Comparison of ENCODE assay signal across 8 cellular contexts in the genomic region with DNA sequence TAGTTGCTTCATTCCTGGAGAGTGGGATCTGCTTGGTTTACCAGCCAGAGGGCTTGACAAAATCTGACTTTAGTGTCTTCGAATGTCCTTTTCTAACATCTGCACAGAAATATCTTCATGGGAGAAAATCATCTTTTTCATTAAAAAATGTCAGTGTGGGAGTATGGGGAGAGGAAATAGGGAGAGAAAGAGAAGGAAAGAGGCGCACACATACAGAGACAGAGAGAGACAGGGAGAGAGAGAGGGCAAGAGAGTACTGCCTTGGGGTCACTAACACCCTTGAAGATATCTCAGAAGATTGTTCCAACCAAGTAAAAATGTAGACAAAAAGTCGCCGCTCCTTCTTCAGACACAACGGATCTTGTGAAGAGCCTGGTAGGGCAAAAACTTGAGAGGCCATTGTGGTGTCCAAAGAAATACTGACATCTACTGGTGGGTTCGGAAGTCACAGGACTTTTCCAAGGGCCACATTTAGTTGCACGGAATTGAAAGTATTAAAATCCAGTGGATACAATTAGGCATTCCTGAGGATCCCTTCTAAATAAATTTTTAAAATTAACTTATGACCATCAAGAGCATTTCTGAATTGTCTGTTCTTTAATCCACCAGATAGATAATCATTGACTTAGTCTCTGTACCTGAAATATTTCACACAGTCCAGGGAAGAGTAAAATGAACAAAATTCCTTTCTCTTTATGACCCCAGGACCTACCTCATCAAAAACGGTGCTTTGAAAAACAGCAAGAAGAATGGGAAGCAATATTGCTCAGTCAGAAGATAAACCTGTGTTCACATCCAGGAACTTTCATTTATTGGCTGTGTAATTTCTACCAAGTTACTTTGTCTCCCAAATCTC. TPM values are rescaled to one million over a fixed set of nuclear protein-coding genes. Genes with fewer than 3 reads are reported as not detected.
DNase-seq lines count a peak whose midpoint lies in the region; ATAC-seq, FAIRE-seq and TF ChIP-seq lines count a peak whose summit lies in the region.

No MANE protein-coding gene starts in this region.

- peaks cover 25% of the 10 kb centered on the region for H3K27me3 Mint-ChIP-seq in endodermal cell (ENCODE audit: insufficient read depth)

- no peak for FAIRE-seq in A549 (lab: Jason Lieb, UNC)

- POLR2A ChIA-PET in A549 (lab: Yijun Ruan, JAX), result no interaction called here

- H3K9me3 ChIP-seq in A549, result peaks cover 19% of the 10 kb centered on the region
- H3K9me3 ChIP-seq in endodermal cell (ENCODE audit: control insufficient read depth, low read length), result peaks cover 27% of the 10 kb centered on the region

- H3K4me3 Mint-ChIP-seq in endodermal cell, result no peak overlapping the region

- H3K9me3 Mint-ChIP-seq in endodermal cell, result peaks cover 34% of the 10 kb centered on the region

- no peak for TF ChIP-seq EP300 in A549 (IDR thresholded peaks at IDR 0.05)

- H3K36me3 Mint-ChIP-seq in endodermal cell (ENCODE audit: low read depth), result no peaks in the 10 kb centered on the region

- H3K4me1 ChIP-seq in A549 (no peaks in the 10 kb centered on the region), endodermal cell (ENCODE audit: control insufficient read depth, insufficient read depth, low read length) (no peaks in the 10 kb centered on the region)

- CTCF ChIA-PET in A549 (lab: Yijun Ruan, JAX), result interaction anchor here (0.8 to 3.4 kb wide), 30 partner anchors 8 to 1355 kb away, joined by 3 to 31 read pairs (median 5); partner anchors contain the start of gene RSU1

- no peak overlapping the region for H3K27ac Mint-ChIP-seq in endodermal cell

- DNase-seq in A549 (ENCODE audit: low read depth in 1 of 2, low spot score in 1 of 2) (peak; percentile 52 to 69), NCI-H526 (lab: John Stamatoyannopoulos, UW) (peak; percentile 26 to 67), endodermal cell (peak; percentile 82), midbrain (lab: John Stamatoyannopoulos, UW) (peak; percentile 69)
- peak; percentile 40 to 57 for DNase-seq in activated CD4-positive, alpha-beta T cell treated with anti-CD3 and anti-CD28 coated beads, Interleukin-2, amount 50 U/mL, for 48 hours
- peak; percentile 47 for DNase-seq in stimulated activated naive CD8-positive, alpha-beta T cell treated with anti-CD3 and anti-CD28 coated beads, Interleukin-15, Interleukin-2, amounts not matched to agents 100 U/mL and 50 U/mL, for 24 hours

- peak; percentile 96 to 97 for TF ChIP-seq RAD21 in A549 (conservative IDR thresholded peaks at IDR 0.05 in 1 of 2, IDR thresholded peaks at IDR 0.05 in 1 of 2)

- TF ChIP-seq POLR2A in A549 (IDR thresholded peaks at IDR 0.05; ENCODE audit: low read length), result no peak

- H3K4me1 Mint-ChIP-seq in endodermal cell, result peaks cover 3% of the 10 kb centered on the region

- H3K27me3 ChIP-seq in endodermal cell (ENCODE audit: control insufficient read depth, insufficient read depth, low read length, poor library complexity, severe bottlenecking), result no peaks in the 10 kb centered on the region

- ATAC-seq in A549 (peak; percentile 85 to 97), HG03025 (IDR thresholded peaks at IDR 0.05; ENCODE audit: low FRiP score, unreplicated experiment) (peak; percentile 64)
- peak; percentile 57 for ATAC-seq in stimulated activated naive CD8-positive, alpha-beta T cell treated with anti-CD3 and anti-CD28 coated beads, Interleukin-15, Interleukin-2, amounts not matched to agents 100 U/mL and 50 U/mL, for 24 hours

- H3K36me3 ChIP-seq in endodermal cell (ENCODE audit: control insufficient read depth, insufficient read depth, low read length), result no peaks in the 10 kb centered on the region

- H3K4me3 ChIP-seq in A549 (0 out of 3 replicates have a peak overlapping the region, but pooled peaks have one; percentile 6), endodermal cell (ENCODE audit: low read length) (no peak overlapping the region)

- H3K4me2 ChIP-seq in A549, result peak overlapping the region; percentile 61

- H3K27ac ChIP-seq in A549, result no peak overlapping the region
- no peak overlapping the region for H3K27ac ChIP-seq in endodermal cell (ENCODE audit: low read depth, low read length)

- TF ChIP-seq CTCF in A549 (IDR thresholded peaks at IDR 0.05), result peak; percentile 96
- peak; percentile 28 for TF ChIP-seq CTCF in GM12801 (IDR thresholded peaks at IDR 0.05; ENCODE audit: extremely low read depth, insufficient read length)
- TF ChIP-seq CTCF in endodermal cell (conservative IDR thresholded peaks at IDR 0.05), result peak; percentile 91

- 11% methylated on average over 8 of the region's 8 CpGs for WGBS in A549 (ENCODE audit: missing lambda C conversion rate)
- 31 to 37% methylated on average over 7 to 8 of the region's 8 CpGs for WGBS in endodermal cell (ENCODE audit: insufficient coverage in 1 of 2, insufficient read length in 1 of 2), 2 experiments

- H3K9ac ChIP-seq in endodermal cell (ENCODE audit: extremely low read depth, low read length, poor library complexity, severe bottlenecking), result no peak overlapping the region

TF ChIP-seq in A549, 52 proteins besides CTCF, POLR2A, EP300 and RAD21:
- TF ChIP-seq NFE2L2 (conservative IDR thresholded peaks at IDR 0.05; ENCODE audit: low read length) (no peak), CHD4 (IDR thresholded peaks at IDR 0.05; ENCODE audit: borderline replicate concordance) (no peak), EHF (CRISPR knock-in tag; IDR thresholded peaks at IDR 0.05) (no peak), GATA3 (IDR thresholded peaks at IDR 0.05; ENCODE audit: borderline replicate concordance) (no peak), SMC3 (IDR thresholded peaks at IDR 0.05) (peak; percentile 96)

RNA-seq across cellular contexts. Expression of gene VIM, which starts 29.7 kb away (rescaled TPM):
- polyA plus RNA-seq in A549 (2011; rRNA removed) (773 and 848 TPM in 2 replicates), A549 (2017; fragmentation: RNase III; extraction: RNeasy Plus Mini Kit Qiagen cat#74134 plus additional on column Dnase treatment) (830 to 987 TPM (median 875 TPM) in 3 replicates)
- polyA plus RNA-seq in A549 (2012; cell fraction: cytosol; rRNA removed), result 842 and 1,013 TPM in 2 replicates
- 1,036 and 2,636 TPM in 2 replicates for polyA plus RNA-seq in A549 (2012; cell fraction: nucleus; rRNA removed)
- 792 and 808 TPM in 2 replicates for polyA minus RNA-seq in A549 (2011; rRNA and poly(A)+ RNA removed)
- 100 to 1,000 TPM in 1 of 2 donors, 10 to 100 TPM in 1; 84.3 to 155 TPM for total RNA-seq in endodermal cell
- 2,565 TPM for polyA plus RNA-seq in endodermal cell (2013, experiment 1 of 2)
- polyA plus RNA-seq in endodermal cell (2013, experiment 2 of 2), result 2,676 TPM

RNA-seq across cellular contexts. Expression of gene TRDMT1, which starts 56.2 kb away (rescaled TPM):
- polyA plus RNA-seq in A549 (2011; rRNA removed), result 5.7 and 7.4 TPM in 2 replicates
- 1.8 and 1.9 TPM in 2 replicates for polyA plus RNA-seq in A549 (2012; cell fraction: cytosol; rRNA removed)
- polyA plus RNA-seq in A549 (2012; cell fraction: nucleus; rRNA removed), result 1.0 and 1.1 TPM in 2 replicates
- 2.4 to 3.4 TPM (median 3.3 TPM) in 3 replicates for polyA plus RNA-seq in A549 (2017; fragmentation: RNase III; extraction: RNeasy Plus Mini Kit Qiagen cat#74134 plus additional on column Dnase treatment)
- 4.6 and 5.1 TPM in 2 replicates for polyA minus RNA-seq in A549 (2011; rRNA and poly(A)+ RNA removed)
- total RNA-seq in endodermal cell, result 10 to 100 TPM in 1 of 2 donors, 1 to 10 TPM in 1; 8.1 to 13.0 TPM
- polyA plus RNA-seq in endodermal cell (2013, experiment 1 of 2), result 19.4 TPM
- polyA plus RNA-seq in endodermal cell (2013, experiment 2 of 2), result 19.0 TPM

Comparison
In these comparisons a context has a peak if more than half of its experiments do, and no peak if none do; other contexts are left out.
1. CTCF ChIP-seq: peak in every context shown above with its lines; median percentile 96 in A549; 91 in endodermal cell; 28 in GM12801.